ENCODE assay signal across 10 cellular contexts in the genomic region with DNA sequence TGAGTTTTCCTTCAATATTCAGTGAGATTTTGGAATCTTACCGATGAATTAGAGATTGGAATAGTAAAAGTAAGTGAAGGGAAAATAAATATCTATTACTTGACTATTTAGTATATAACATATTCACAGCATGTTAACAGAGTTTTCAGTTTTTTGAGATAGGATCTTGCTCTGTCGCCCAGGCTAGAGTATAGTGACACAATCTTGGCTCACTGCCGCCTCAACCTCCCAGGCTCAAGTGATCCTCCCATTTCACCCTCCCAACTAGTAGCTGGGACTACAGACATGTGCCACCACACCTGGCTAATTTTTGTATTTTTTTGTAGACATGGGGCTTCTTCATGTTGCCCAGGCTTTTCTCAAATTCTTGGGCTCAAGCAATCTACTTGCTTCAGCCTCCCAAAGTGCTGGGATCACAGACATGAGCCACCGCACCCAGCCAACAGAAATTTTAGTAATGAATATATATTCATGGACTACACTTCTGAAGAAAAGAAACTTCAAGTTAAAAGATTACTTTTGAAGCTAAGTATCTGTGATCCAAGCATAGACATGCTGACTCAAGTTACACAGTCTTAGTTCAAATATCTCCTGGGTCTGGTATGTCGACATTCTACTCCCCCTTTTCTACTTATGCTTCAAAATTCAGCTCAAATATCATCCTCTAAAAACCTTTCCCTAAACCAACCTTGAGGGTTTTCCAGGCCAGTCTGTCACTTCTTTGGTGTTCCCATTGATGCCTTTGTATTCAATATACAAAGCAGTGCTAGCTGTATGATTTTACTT. TPM values are rescaled to one million over a fixed set of nuclear protein-coding genes. Genes with fewer than 3 reads are reported as not detected.
A peak's percentile ranks its signal among the peaks of the same experiment; 100 is the strongest.
DNase-seq lines count a peak whose midpoint lies in the region; ATAC-seq, FAIRE-seq and TF ChIP-seq lines count a peak whose summit lies in the region.
"Had no signal": no experiment of that assay in that cellular context is flagged by ENCODE, and none has a peak within 500 bp of the region (broad histone marks: within the 10 kb centered on the region; RNA-seq: fewer than 3 reads in every experiment).

No MANE protein-coding gene starts in this region.

- H3K27me3 Mint-ChIP-seq in CD4-positive, alpha-beta T cell: no peaks in the 10 kb centered on the region

- no peaks in the 10 kb centered on the region for H3K36me3 Mint-ChIP-seq in CD4-positive, alpha-beta T cell (ENCODE audit: low read depth)

- peaks cover 85% of the 10 kb centered on the region for H3K4me1 Mint-ChIP-seq in CD4-positive, alpha-beta T cell (ENCODE audit: low read depth)

- no peaks in the 10 kb centered on the region for H3K9me3 Mint-ChIP-seq in CD4-positive, alpha-beta T cell

- intact Hi-C loops in CD4-positive, alpha-beta T cell (cut with DNase I, micrococcal nuclease): no loop called here

- POLR2A ChIA-PET in CD4-positive, alpha-beta T cell (lab: Charles Lee): interaction anchor here (0.8 to 1.2 kb wide), 2 partner anchors 9 to 13 kb away, joined by 3 to 5 read pairs; no protein-coding TSS in a partner anchor

- H3K4me3 ChIP-seq in epithelial cell of esophagus (ENCODE audit: low read length): no peak overlapping the region

- H3K27ac Mint-ChIP-seq in CD4-positive, alpha-beta T cell: peak overlapping the region; percentile 80

- no peaks in the 10 kb centered on the region for H3K9me3 ChIP-seq in CD4-positive, alpha-beta T cell (ENCODE audit: control insufficient read depth, low read length)

- DNase-seq in CD4-positive, alpha-beta T cell: no peak
- peak; percentile 41 for DNase-seq in HTR-8/SVneo (ENCODE audit: insufficient read length, low spot score)
- peak; percentile 43 for DNase-seq in epithelial cell of esophagus (ENCODE audit: low read depth)
- DNase-seq in omental fat pad (ENCODE audit: low spot score): no peak
- DNase-seq in RKO (ENCODE audit: low spot score): no peak
- DNase-seq: activated CD4-positive, alpha-beta T cell treated with anti-CD3 and anti-CD28 coated beads for 48 hours; stimulated activated CD8-positive, alpha-beta memory T cell treated with anti-CD3 and anti-CD28 coated beads, Interleukin-4, amount 100 ng/mL, for 48 hours had no signal

- peak overlapping the region; percentile 36 for H3K4me3 Mint-ChIP-seq in CD4-positive, alpha-beta T cell

- FAIRE-seq in HTR-8/SVneo (lab: Jason Lieb, UNC): no peak

- H3K27ac ChIP-seq in CD4-positive, alpha-beta T cell (ENCODE audit: low read depth, low read length): no peak overlapping the region
- H3K27ac ChIP-seq: KMS-11 had no signal

- H3K27me3 ChIP-seq in CD4-positive, alpha-beta T cell (ENCODE audit: control insufficient read depth, insufficient read depth, low read length): no peaks in the 10 kb centered on the region

- no peak for ATAC-seq in CD4-positive, alpha-beta T cell (ENCODE audit: poor library complexity)
- ATAC-seq in omental fat pad (ENCODE audit: low FRiP score) (peak; percentile 58), HG03108 (IDR thresholded peaks at IDR 0.05; ENCODE audit: unreplicated experiment) (no peak), esophagus mucosa (no peak)

- no peak for TF ChIP-seq CTCF in CD4-positive, alpha-beta T cell (IDR thresholded peaks at IDR 0.05)
- TF ChIP-seq CTCF in epithelial cell of esophagus (IDR thresholded peaks at IDR 0.05; ENCODE audit: insufficient read depth, low read depth, low read length, missing control alignments) (no peak), omental fat pad (IDR thresholded peaks at IDR 0.05) (no peak)

- CTCF ChIA-PET in CD4-positive, alpha-beta T cell (lab: Charles Lee): interaction anchor here (1.2 to 1.3 kb wide), 2 partner anchors 9 to 40 kb away, joined by 4 to 7 read pairs; no protein-coding TSS in a partner anchor

RNA-seq across cellular contexts. Expression of gene UBE2N, which starts 13.8 kb away (rescaled TPM):
- 100 to 1,000 TPM in 1 of 2 experiments, 10 to 100 TPM in 1; 89.8 to 101 TPM for total RNA-seq in CD4-positive, alpha-beta T cell
- total RNA-seq in omental fat pad: 10 to 100 TPM; 39.1 to 64.0 (median 45.2) TPM
- 89.2 TPM for total RNA-seq in esophagus mucosa

RNA-seq across cellular contexts. Expression of gene MRPL42, which starts 39.3 kb away (rescaled TPM):
- 10 to 100 TPM; 39.0 to 39.3 TPM for total RNA-seq in CD4-positive, alpha-beta T cell
- total RNA-seq in omental fat pad (10 to 100 TPM; 36.0 to 47.0 (median 38.4) TPM), esophagus mucosa (47.9 TPM)

RNA-seq across cellular contexts. Expression of gene NUDT4, which starts 50.2 kb away (rescaled TPM):
- 10 to 100 TPM; 86.7 to 92.3 TPM for total RNA-seq in CD4-positive, alpha-beta T cell
- 10 to 100 TPM; 43.1 to 81.3 (median 55.6) TPM for total RNA-seq in omental fat pad
- 21.6 TPM for total RNA-seq in esophagus mucosa

Comparison
In these comparisons a context has a peak if more than half of its experiments do, and no peak if none do; other contexts are left out.
1. DNase-seq: peak in HTR-8/SVneo (single experiment) and epithelial cell of esophagus (single experiment); none in CD4-positive, alpha-beta T cell (0 of 10), omental fat pad (single experiment) and RKO (single experiment).